ENCODE assay signal across 16 cellular contexts in the genomic region with DNA sequence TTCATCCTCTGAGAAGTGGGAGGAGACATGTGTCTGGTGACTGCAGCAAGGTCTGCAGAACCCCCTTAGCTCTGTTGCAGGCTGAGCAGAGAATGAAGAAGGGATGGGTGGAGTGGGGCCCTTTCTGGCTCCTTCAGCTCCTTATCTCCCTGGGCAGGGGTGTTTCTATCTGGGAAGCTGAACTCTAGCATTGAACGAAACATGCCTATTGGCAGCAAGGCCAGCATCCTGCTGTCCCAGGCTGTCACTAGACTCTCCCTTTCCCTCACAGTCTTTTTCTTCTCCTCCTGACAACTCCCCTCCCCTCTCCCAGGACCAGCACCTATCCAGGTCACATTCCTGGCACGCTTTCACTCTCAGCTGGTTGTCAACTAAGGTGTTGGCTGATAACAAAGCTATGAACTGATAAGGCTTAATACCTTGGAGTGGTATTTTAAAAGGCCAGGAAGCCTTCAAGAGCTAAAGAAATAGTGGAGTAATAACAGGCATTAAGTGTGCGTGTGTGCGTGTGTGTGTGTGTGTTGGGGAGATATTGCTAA.
DNase-seq lines count a peak whose midpoint lies in the region; ATAC-seq and TF ChIP-seq lines count a peak whose summit lies in the region.
"Had no signal": no experiment of that assay in that cellular context is flagged by ENCODE, and none has a peak within 500 bp of the region (broad histone marks: within the 10 kb centered on the region; RNA-seq: fewer than 3 reads in every experiment).

No MANE protein-coding gene starts in this region.

- no peak overlapping the region for H2BK5ac ChIP-seq in trophoblast cell (ENCODE audit: low read depth, low read length, poor library complexity)

- no peak for TF ChIP-seq EP300 in suprapubic skin (IDR thresholded peaks at IDR 0.05)

- H2BK120ac ChIP-seq in trophoblast cell (ENCODE audit: insufficient read depth, low read length, poor library complexity), result no peak overlapping the region

- H4K20me1 ChIP-seq in GM23338 (replicated peaks; ENCODE audit: insufficient read depth), result no peaks in the 10 kb centered on the region

- H3F3A ChIP-seq in GM23338 (replicated peaks; ENCODE audit: low read depth), result no peaks in the 10 kb centered on the region

- no peak overlapping the region for H4K12ac ChIP-seq in trophoblast cell (ENCODE audit: low read depth, low read length)

- 0 out of 2 replicates have a peak overlapping the region, but pooled peaks have one; percentile 16 for H2AFZ ChIP-seq in GM23338
- H2AFZ ChIP-seq in trophoblast cell (ENCODE audit: insufficient read depth, low read length, poor library complexity), result no peak overlapping the region
- H2AFZ ChIP-seq: GM23248 had no signal

- peaks cover 7% of the 10 kb centered on the region; the same call in 2 of the 3 replicates for H3K9me3 Mint-ChIP-seq in GM23338

- peak; percentile 47 for DNase-seq in GM23338 (ENCODE audit: low spot score)
- DNase-seq in cerebellum (ENCODE audit: low spot score), result peak; percentile 2
- DNase-seq in left lung, result peak in 1 of 2 donors; percentile 53
- DNase-seq in trophoblast cell, result peak; percentile 79 to 87
- DNase-seq in gastrocnemius medialis, result no peak
- DNase-seq in suprapubic skin (ENCODE audit: low spot score in 2 of 2), result no peak
- DNase-seq: CD4-positive, CD25-positive, alpha-beta regulatory T cell; DMS79 treated with DMSO at 0.1 percent for 48 hours; GDM1; GM23248; NCI-H1417; NCI-H1930; NCI-H510A treated with DMSO at 0.1 percent for 48 hours; SIG-M5 had no signal

- H3K4me1 ChIP-seq in GM23338 (ENCODE audit: insufficient read depth), result 0 out of 2 replicates have a peak, but pooled peaks cover 8% of the 10 kb centered on the region
- H3K4me1 ChIP-seq in left lung, result peaks cover 0 to 4% of the 10 kb centered on the region in 2 donors
- peaks cover 5 to 6% of the 10 kb centered on the region in 2 experiments for H3K4me1 ChIP-seq in trophoblast cell (ENCODE audit: control insufficient read depth in 1 of 2, insufficient read depth in 2 of 2, low read length in 2 of 2)
- no peaks in the 10 kb centered on the region for H3K4me1 ChIP-seq in gastrocnemius medialis
- no peaks in the 10 kb centered on the region for H3K4me1 ChIP-seq in suprapubic skin

- ATAC-seq in GM23338, result peak; percentile 84
- peak; percentile 85 for ATAC-seq in left lung
- ATAC-seq in gastrocnemius medialis, result no peak
- no peak for ATAC-seq in HG02759 (IDR thresholded peaks at IDR 0.05; ENCODE audit: unreplicated experiment)
- no peak for ATAC-seq in HG02970 (IDR thresholded peaks at IDR 0.05; ENCODE audit: low FRiP score, unreplicated experiment)

- no peak overlapping the region for H4K91ac ChIP-seq in trophoblast cell (ENCODE audit: low read depth, low read length)

- no peaks in the 10 kb centered on the region for H3K36me3 ChIP-seq in GM23338 (ENCODE audit: insufficient read depth)
- no peaks in the 10 kb centered on the region for H3K36me3 ChIP-seq in left lung
- H3K36me3 ChIP-seq in trophoblast cell (ENCODE audit: control insufficient read depth in 1 of 2, insufficient read depth in 2 of 2, low read length in 2 of 2), result no peaks in the 10 kb centered on the region
- H3K36me3 ChIP-seq in gastrocnemius medialis, result no peaks in the 10 kb centered on the region
- H3K36me3 ChIP-seq in suprapubic skin, result no peaks in the 10 kb centered on the region

- in situ Hi-C loops in gastrocnemius medialis (cut with MboI; ENCODE audit: low sequenced_read_pairs in 4 of 4), result no loop called here

- WGBS in trophoblast cell (ENCODE audit: extremely low coverage, insufficient coverage, insufficient read length), result no CpG with 5 or more reads among the region's 4 CpGs
- WGBS in suprapubic skin, result 87% methylated on average over 4 of the region's 4 CpGs

- no peak overlapping the region for H3K4ac ChIP-seq in trophoblast cell (ENCODE audit: low read depth, low read length)

- no peak overlapping the region for H2BK12ac ChIP-seq in trophoblast cell (ENCODE audit: low read length)

- peaks cover 11% of the 10 kb centered on the region for H3K27me3 Mint-ChIP-seq in GM23338 (ENCODE audit: insufficient read depth, low read depth, poor library complexity)
- H3K27me3 Mint-ChIP-seq: CD4-positive, CD25-positive, alpha-beta regulatory T cell had no signal

- TF ChIP-seq CTCF in GM23338 (conservative IDR thresholded peaks at IDR 0.05; ENCODE audit: low read depth in 2 of 2) (no peak), left lung (IDR thresholded peaks at IDR 0.05) (no peak), gastrocnemius medialis (IDR thresholded peaks at IDR 0.05 in 4 of 5, conservative IDR thresholded peaks at IDR 0.05 in 1 of 5) (no peak), suprapubic skin (IDR thresholded peaks at IDR 0.05) (no peak)

- H3K9me3 ChIP-seq in left lung (no peaks in the 10 kb centered on the region), trophoblast cell (ENCODE audit: insufficient read depth, low read depth, low read length) (peaks cover 2% of the 10 kb centered on the region), gastrocnemius medialis (no peaks in the 10 kb centered on the region), suprapubic skin (no peaks in the 10 kb centered on the region)

- H3K27ac ChIP-seq in GM23338 (ENCODE audit: low read depth) (no peak overlapping the region), left lung (no peak overlapping the region), trophoblast cell (ENCODE audit: low read depth, low read length) (no peak overlapping the region), gastrocnemius medialis (no peak overlapping the region), suprapubic skin (no peak overlapping the region)
- H3K27ac ChIP-seq: GM23248 had no signal

- no peak overlapping the region for H3K4me3 Mint-ChIP-seq in GM23338
- H3K4me3 Mint-ChIP-seq: CD4-positive, CD25-positive, alpha-beta regulatory T cell had no signal

- H3K27ac Mint-ChIP-seq in GM23338, result no peak overlapping the region
- H3K27ac Mint-ChIP-seq: CD4-positive, CD25-positive, alpha-beta regulatory T cell had no signal

- H3K18ac ChIP-seq in trophoblast cell (ENCODE audit: low read length), result no peak overlapping the region

- H3K79me2 ChIP-seq in GM23338 (replicated peaks; ENCODE audit: insufficient read depth), result no peaks in the 10 kb centered on the region
- H3K79me2 ChIP-seq in trophoblast cell (ENCODE audit: control insufficient read depth, insufficient read depth, low read length, poor library complexity), result no peaks in the 10 kb centered on the region

- peaks cover 14% of the 10 kb centered on the region for H3K4me1 Mint-ChIP-seq in GM23338
- H3K4me1 Mint-ChIP-seq: CD4-positive, CD25-positive, alpha-beta regulatory T cell had no signal

- no peak for TF ChIP-seq POLR2A in gastrocnemius medialis (IDR thresholded peaks at IDR 0.05)
- no peak for TF ChIP-seq POLR2A in suprapubic skin (IDR thresholded peaks at IDR 0.05)

- no peak overlapping the region for H3K9ac ChIP-seq in trophoblast cell (ENCODE audit: low read length)
- H3K9ac ChIP-seq: GM23248 had no signal

- H3K27me3 ChIP-seq in GM23338 (ENCODE audit: insufficient read depth), result no peaks in the 10 kb centered on the region
- no peaks in the 10 kb centered on the region for H3K27me3 ChIP-seq in left lung
- no peaks in the 10 kb centered on the region for H3K27me3 ChIP-seq in trophoblast cell (ENCODE audit: insufficient read depth, low read length)
- H3K27me3 ChIP-seq in gastrocnemius medialis, result no peaks in the 10 kb centered on the region
- no peaks in the 10 kb centered on the region for H3K27me3 ChIP-seq in suprapubic skin

- H3K23ac ChIP-seq in trophoblast cell (ENCODE audit: low read length), result peak overlapping the region; percentile 41

- intact Hi-C loops in left lung (cut with DNase I), result no loop called here
- intact Hi-C loops in gastrocnemius medialis (cut with DNase I; ENCODE audit: low total_unique reads), result no loop called here

- H3K4me3 ChIP-seq in GM23338 (no peak overlapping the region), left lung (no peak overlapping the region), trophoblast cell (ENCODE audit: low read depth, low read length) (no peak overlapping the region), gastrocnemius medialis (no peak overlapping the region), suprapubic skin (no peak overlapping the region)
- H3K4me3 ChIP-seq: GM23248 had no signal

- no peaks in the 10 kb centered on the region for H3K9me2 ChIP-seq in GM23338 (ENCODE audit: insufficient read depth)

- no peak overlapping the region for H3K14ac ChIP-seq in trophoblast cell (ENCODE audit: low read length)

- H3K4me2 ChIP-seq in GM23338, result no peak overlapping the region
- H3K4me2 ChIP-seq in trophoblast cell (ENCODE audit: low read length), result no peak overlapping the region

- no peak overlapping the region for H4K8ac ChIP-seq in trophoblast cell (ENCODE audit: low read depth, low read length)

- no peaks in the 10 kb centered on the region for H3K36me3 Mint-ChIP-seq in GM23338 (ENCODE audit: low read depth)
- H3K36me3 Mint-ChIP-seq: CD4-positive, CD25-positive, alpha-beta regulatory T cell had no signal

- H3K79me1 ChIP-seq in trophoblast cell (ENCODE audit: low read length), result no peaks in the 10 kb centered on the region

- H2AK5ac ChIP-seq in trophoblast cell (ENCODE audit: low read length), result no peak overlapping the region

TF ChIP-seq in GM23338, 12 proteins besides CTCF, POLR2A, EP300 and RAD21 (continues in another document):
- TF ChIP-seq CREB1 (CRISPR knock-in tag; IDR thresholded peaks at IDR 0.05; ENCODE audit: low read depth), result no peak
- no peak for TF ChIP-seq ZNF114 (CRISPR knock-in tag; IDR thresholded peaks at IDR 0.05)
- no peak for TF ChIP-seq EZH2phosphoT487 (IDR thresholded peaks at IDR 0.05; ENCODE audit: unreplicated experiment)
- TF ChIP-seq STAT1 (IDR thresholded peaks at IDR 0.05; ENCODE audit: unreplicated experiment), result no peak
- TF ChIP-seq JUNB (IDR thresholded peaks at IDR 0.05; ENCODE audit: unreplicated experiment), result no peak

Comparison
In these comparisons a context has a peak if more than half of its experiments do, and no peak if none do; other contexts are left out.
1. ATAC-seq: peak in GM23338 (single experiment) and left lung (single experiment); none in gastrocnemius medialis (0 of 2), HG02759 (single experiment) and HG02970 (single experiment).
2. DNase-seq: peak in GM23338 (single experiment), cerebellum (single experiment) and trophoblast cell (2 of 2); none in gastrocnemius medialis (0 of 2) and suprapubic skin (0 of 2).